24 cellular contexts compared by ENCODE assay signal in genomic region chr1:165463978-165464377, GRCh38. TPM values are rescaled to one million over a fixed set of nuclear protein-coding genes. Genes with fewer than 3 reads are reported as not detected.
"Had no signal": no experiment of that assay in that cellular context is flagged by ENCODE, and none has a peak within 500 bp of the region (broad histone marks: within the 10 kb centered on the region; RNA-seq: fewer than 3 reads in every experiment).

No MANE protein-coding gene starts in this region.

- H3K27ac ChIP-seq: foreskin keratinocyte, hepatocyte, left ventricle myocardium inferior, lower lobe of right lung, neural progenitor cell, ovary, right atrium auricular region, sigmoid colon, skin epidermis, stomach, thoracic aorta, transverse colon had no signal

- H3K36me3 ChIP-seq: left ventricle myocardium inferior, lower lobe of right lung, neural progenitor cell, ovary, right atrium auricular region, sigmoid colon, stomach, thoracic aorta, transverse colon had no signal

- H3K27me3 ChIP-seq: hepatocyte, ovary, right atrium auricular region, sigmoid colon, transverse colon had no signal

- H3K4me3 Mint-ChIP-seq: effector memory CD8-positive, alpha-beta T cell; natural killer cell treated with Interleukin-12 subunit alpha and Interleukin-12 subunit beta and Interleukin-15 and Interleukin-18, amount 100 ng/mL, for 72 hours; neural progenitor cell had no signal

- H3K9me3 ChIP-seq: left ventricle myocardium inferior, lower lobe of right lung, ovary, right atrium auricular region, sigmoid colon, stomach, thoracic aorta, transverse colon had no signal

- H3K27ac Mint-ChIP-seq: effector memory CD8-positive, alpha-beta T cell; natural killer cell treated with Interleukin-12 subunit alpha and Interleukin-12 subunit beta and Interleukin-15 and Interleukin-18, amount 100 ng/mL, for 72 hours; neural progenitor cell had no signal

- H3K4me1 ChIP-seq: foreskin keratinocyte, left ventricle myocardium inferior, lower lobe of right lung, neural progenitor cell, right atrium auricular region, sigmoid colon, stomach, transverse colon had no signal

- H3K36me3 Mint-ChIP-seq: natural killer cell treated with Interleukin-12 subunit alpha and Interleukin-12 subunit beta and Interleukin-15 and Interleukin-18, amount 100 ng/mL, for 72 hours; neural progenitor cell had no signal

- H3K4me3 ChIP-seq: hepatocyte, left ventricle myocardium inferior, lower lobe of right lung, neural progenitor cell, ovary, right atrium auricular region, sigmoid colon, skin epidermis, stomach, thoracic aorta, transverse colon had no signal

- DNase-seq: effector memory CD8-positive, alpha-beta T cell; foreskin keratinocyte; head of caudate nucleus; kidney; left cardiac atrium; left ventricle myocardium inferior; lower lobe of right lung; mesenchymal stem cell; midbrain; nucleus accumbens; ovary; sigmoid colon; stimulated activated CD4-positive, alpha-beta T cell treated with anti-CD3 and anti-CD28 coated beads, Interleukin-2, amount 100 ng/mL, for 24 hours; stimulated activated naive CD4-positive, alpha-beta T cell; stomach; substantia nigra; transverse colon had no signal

- H3K9me3 Mint-ChIP-seq: effector memory CD8-positive, alpha-beta T cell; natural killer cell treated with Interleukin-12 subunit alpha and Interleukin-12 subunit beta and Interleukin-15 and Interleukin-18, amount 100 ng/mL, for 72 hours; neural progenitor cell had no signal

- ATAC-seq: effector memory CD8-positive, alpha-beta T cell; foreskin keratinocyte; left cardiac atrium; lower lobe of right lung; natural killer cell treated with Interleukin-12 subunit alpha and Interleukin-12 subunit beta and Interleukin-15 and Interleukin-18, amount 100 ng/mL, for 72 hours had no signal

RNA-seq across cellular contexts. Expression of gene RXRG, which starts 19.1 kb away (rescaled TPM):
- total RNA-seq: epithelial cell of proximal tubule; foreskin keratinocyte; natural killer cell treated with Interleukin-12 subunit alpha and Interleukin-12 subunit beta and Interleukin-15 and Interleukin-18, amount 100 ng/mL, for 72 hours had no signal
- polyA plus RNA-seq: foreskin keratinocyte had no signal
